In the genomic region with DNA sequence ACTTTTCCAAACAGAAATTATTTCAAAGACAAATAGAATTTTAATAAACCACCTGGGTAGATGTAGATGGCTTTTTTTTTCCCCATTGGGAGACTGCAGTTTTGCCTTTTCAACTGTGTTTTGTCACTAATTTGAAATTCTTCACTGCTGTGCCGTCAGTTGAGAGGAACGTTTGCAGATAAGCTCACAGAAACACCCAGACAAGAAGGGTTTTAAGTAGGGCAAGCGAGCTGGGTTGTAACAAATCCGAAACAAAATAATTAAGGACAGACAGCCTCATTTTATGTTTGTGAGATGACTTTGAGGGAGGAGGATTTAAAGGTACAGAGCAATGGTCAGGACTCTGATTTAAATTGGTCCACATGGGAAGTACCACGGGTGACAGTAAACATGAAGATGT, we compare ENCODE assay signal across 36 cellular contexts.
"Had no signal": no experiment of that assay in that cellular context is flagged by ENCODE, and none has a peak within 500 bp of the region (broad histone marks: within the 10 kb centered on the region; RNA-seq: fewer than 3 reads in every experiment).

No MANE protein-coding gene starts in this region.

- H3K4me3 ChIP-seq: adrenal gland, body of pancreas, breast epithelium had no signal

- H3K27ac ChIP-seq: adrenal gland, brain microvascular endothelial cell, breast epithelium, VCaP had no signal

- H3K4me1 ChIP-seq: adrenal gland, breast epithelium had no signal

- H3K36me3 ChIP-seq: adrenal gland, brain microvascular endothelial cell, breast epithelium had no signal

- H3K4me3 Mint-ChIP-seq: activated B cell treated with CpG ODN at 0.5 μM for 24 hours; activated CD4-positive, alpha-beta memory T cell treated with anti-CD3 and anti-CD28 coated beads for 36 hours; activated CD4-positive, alpha-beta T cell treated with anti-CD3 and anti-CD28 coated beads, Interleukin-2, amount 10 ng/mL, durations not matched to agents 24 days and 14 days; activated CD8-positive, alpha-beta T cell treated with anti-CD3 and anti-CD28 coated beads for 36 hours; activated naive CD4-positive, alpha-beta T cell treated with anti-CD3 and anti-CD28 coated beads for 36 hours; activated naive CD8-positive, alpha-beta T cell treated with anti-CD3 and anti-CD28 coated beads for 36 hours; activated T-cell treated with anti-CD3 and anti-CD28 coated beads, Interleukin-2, amount 50 U/mL, for 4 hours; activated T-cell treated with anti-CD3 and anti-CD28 coated beads, Interleukin-2, amount 50 U/mL, for 72 hours; activated T-helper 1 cell treated with anti-CD3 and anti-CD28 coated beads, Interleukin-12 subunit alpha, Interleukin-12 subunit beta, Interleukin-2, Interleukin-4 antibody, amounts not matched to agents 30 ng/mL and 10 ng/mL and 1 ng/mL, durations not matched to agents 14 hours and 24 hours and 36 hours; activated T-helper 17 cell treated with anti-CD3 and anti-CD28 coated beads, Interleukin-2, amount 50 U/mL, for 72 hours; T-helper 1 cell treated with Interleukin-12 subunit alpha and Interleukin-12 subunit beta and Interleukin-4 antibody, amounts not matched to agents 30 μg/mL and 1 μg/mL, for 36 hours; T-helper 2 cell treated with Interferon-gamma antibody and Interleukin-4, amounts not matched to agents 5 μg/mL and 100 μg/mL, for 36 hours had no signal

- H3K36me3 Mint-ChIP-seq: activated CD4-positive, alpha-beta memory T cell treated with anti-CD3 and anti-CD28 coated beads for 36 hours; activated naive CD4-positive, alpha-beta T cell treated with anti-CD3 and anti-CD28 coated beads, Interleukin-2, amount 50 U/mL, for 72 hours; activated naive CD8-positive, alpha-beta T cell treated with anti-CD3 and anti-CD28 coated beads for 36 hours had no signal

- H3K27me3 Mint-ChIP-seq: activated B cell treated with CpG ODN at 0.5 μM for 24 hours; activated CD4-positive, alpha-beta T cell treated with anti-CD3 and anti-CD28 coated beads, Interleukin-2, amount 10 ng/mL, durations not matched to agents 24 days and 14 days; activated CD8-positive, alpha-beta T cell treated with anti-CD3 and anti-CD28 coated beads for 36 hours; activated naive CD8-positive, alpha-beta T cell treated with anti-CD3 and anti-CD28 coated beads for 36 hours had no signal

- H3K27ac Mint-ChIP-seq: activated B cell treated with CpG ODN at 0.5 μM for 24 hours; activated CD4-positive, alpha-beta memory T cell treated with anti-CD3 and anti-CD28 coated beads for 36 hours; activated CD4-positive, alpha-beta T cell treated with anti-CD3 and anti-CD28 coated beads, Interleukin-2, amount 10 ng/mL, durations not matched to agents 24 days and 14 days; activated CD8-positive, alpha-beta T cell treated with anti-CD3 and anti-CD28 coated beads for 36 hours; activated naive CD4-positive, alpha-beta T cell treated with anti-CD3 and anti-CD28 coated beads for 36 hours; activated naive CD4-positive, alpha-beta T cell treated with anti-CD3 and anti-CD28 coated beads, Interleukin-2, amount 50 U/mL, for 72 hours; activated naive CD8-positive, alpha-beta T cell treated with anti-CD3 and anti-CD28 coated beads for 36 hours; activated T-cell treated with anti-CD3 and anti-CD28 coated beads, Interleukin-2, amount 50 U/mL, for 72 hours; activated T-helper 1 cell treated with anti-CD3 and anti-CD28 coated beads, Interleukin-12 subunit alpha, Interleukin-12 subunit beta, Interleukin-2, Interleukin-4 antibody, amounts not matched to agents 30 ng/mL and 10 ng/mL and 1 ng/mL, durations not matched to agents 14 hours and 24 hours and 36 hours; activated T-helper 17 cell treated with anti-CD3 and anti-CD28 coated beads, Interleukin-2, amount 50 U/mL, for 72 hours; T-helper 1 cell treated with Interleukin-12 subunit alpha and Interleukin-12 subunit beta and Interleukin-4 antibody, amounts not matched to agents 30 μg/mL and 1 μg/mL, for 36 hours; T-helper 2 cell treated with Interferon-gamma antibody and Interleukin-4, amounts not matched to agents 5 μg/mL and 100 μg/mL, for 36 hours had no signal

- H3K9me3 ChIP-seq: adrenal gland, body of pancreas had no signal

- H3K9me3 Mint-ChIP-seq: activated CD4-positive, alpha-beta T cell treated with anti-CD3 and anti-CD28 coated beads, Interleukin-2, amount 10 ng/mL, durations not matched to agents 24 days and 14 days; T-helper 1 cell treated with Interleukin-12 subunit alpha and Interleukin-12 subunit beta and Interleukin-4 antibody, amounts not matched to agents 30 μg/mL and 1 μg/mL, for 36 hours; T-helper 2 cell treated with Interferon-gamma antibody and Interleukin-4, amounts not matched to agents 5 μg/mL and 100 μg/mL, for 36 hours had no signal

- ATAC-seq: activated CD8-positive, alpha-beta T cell treated with anti-CD3 and anti-CD28 coated beads for 36 hours; activated naive CD4-positive, alpha-beta T cell treated with anti-CD3 and anti-CD28 coated beads, Interleukin-2, amount 50 U/mL, for 72 hours; activated T-cell treated with anti-CD3 and anti-CD28 coated beads, Interleukin-2, amount 50 U/mL, for 4 hours; activated T-cell treated with anti-CD3 and anti-CD28 coated beads, Interleukin-2, amount 50 U/mL, for 72 hours; activated T-helper 17 cell treated with anti-CD3 and anti-CD28 coated beads, Interleukin-2, amount 50 U/mL, for 72 hours had no signal

- H3K27me3 ChIP-seq: adrenal gland, body of pancreas, brain microvascular endothelial cell, breast epithelium had no signal

- H3K4me1 Mint-ChIP-seq: activated B cell treated with CpG ODN at 0.5 μM for 24 hours; activated CD4-positive, alpha-beta T cell treated with anti-CD3 and anti-CD28 coated beads, Interleukin-2, amount 10 ng/mL, durations not matched to agents 24 days and 14 days; activated naive CD8-positive, alpha-beta T cell treated with anti-CD3 and anti-CD28 coated beads for 36 hours; activated T-helper 17 cell treated with anti-CD3 and anti-CD28 coated beads, Interleukin-2, amount 50 U/mL, for 72 hours had no signal

- DNase-seq: activated B cell treated with CpG ODN at 0.5 μM for 24 hours; activated CD4-positive, alpha-beta memory T cell treated with anti-CD3 and anti-CD28 coated beads for 36 hours; activated CD4-positive, alpha-beta T cell treated with anti-CD3 and anti-CD28 coated beads for 4 hours; activated CD4-positive, alpha-beta T cell treated with anti-CD3 and anti-CD28 coated beads, Interleukin-2, amount 10 ng/mL, durations not matched to agents 24 days and 14 days; activated CD4-positive, alpha-beta T cell treated with anti-CD3 and anti-CD28 coated beads, Interleukin-2, amount 50 U/mL, for 1 hour; activated CD4-positive, alpha-beta T cell treated with anti-CD3 and anti-CD28 coated beads, Interleukin-2, amount 50 U/mL, for 4 hours; activated CD4-positive, CD25-positive, alpha-beta regulatory T cell treated with anti-CD3 and anti-CD28 coated beads, Interleukin-2, amount 50 U/mL, for 72 hours; activated CD8-positive, alpha-beta memory T cell treated with anti-CD3 and anti-CD28 coated beads, Interleukin-2, amount 50 U/mL, for 4 hours; activated CD8-positive, alpha-beta T cell treated with anti-CD3 and anti-CD28 coated beads for 36 hours; activated effector memory CD4-positive, alpha-beta T cell treated with anti-CD3 and anti-CD28 coated beads, Interleukin-2, amount 50 U/mL, for 16 hours; activated gamma-delta T cell treated with Interleukin-2 at 50 U/mL for 16 hours; activated naive CD4-positive, alpha-beta T cell; activated naive CD4-positive, alpha-beta T cell treated with anti-CD3 and anti-CD28 coated beads for 36 hours; activated naive CD4-positive, alpha-beta T cell treated with anti-CD3 and anti-CD28 coated beads, Interleukin-2, amount 50 U/mL, for 16 hours; activated naive CD8-positive, alpha-beta T cell treated with anti-CD3 and anti-CD28 coated beads for 36 hours; activated T-cell treated with anti-CD3 and anti-CD28 coated beads for 4 hours; activated T-cell treated with anti-CD3 and anti-CD28 coated beads, Interleukin-2, amount 50 U/mL, for 1 hour; activated T-cell treated with anti-CD3 and anti-CD28 coated beads, Interleukin-2, amount 50 U/mL, for 4 hours; activated T-cell treated with anti-CD3 and anti-CD28 coated beads, Interleukin-2, amount 50 U/mL, for 72 hours; adrenal gland; amniotic stem cell; aorta; body of pancreas; brain microvascular endothelial cell; central memory CD4-positive, alpha-beta T cell; SW 1271; T-helper 1 cell; T-helper 2 cell; T-helper 9 cell had no signal
